ENCODE assay signal across 10 cellular contexts in the genomic region with DNA sequence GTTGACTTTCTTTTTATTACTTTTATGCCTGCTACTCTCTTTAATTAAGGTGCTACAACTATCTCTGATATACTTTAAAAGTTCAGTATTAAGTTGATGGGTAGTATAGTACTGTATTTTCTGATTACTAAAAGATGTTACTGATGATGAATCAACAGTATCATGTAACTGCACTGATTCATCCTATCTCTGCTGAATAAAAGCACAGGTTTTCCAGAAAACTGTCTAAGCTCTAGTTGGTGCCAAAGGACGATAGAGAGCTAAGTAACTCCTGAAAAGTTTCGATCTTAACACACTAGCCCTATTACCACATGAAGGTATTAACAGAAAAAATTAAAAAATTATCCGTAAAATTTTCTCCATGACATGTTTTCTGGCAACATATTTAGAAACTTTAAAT. TPM values are rescaled to one million over a fixed set of nuclear protein-coding genes. Genes with fewer than 3 reads are reported as not detected.
DNase-seq lines count a peak whose midpoint lies in the region; ATAC-seq and TF ChIP-seq lines count a peak whose summit lies in the region.
"Had no signal": no experiment of that assay in that cellular context is flagged by ENCODE, and none has a peak within 500 bp of the region (broad histone marks: within the 10 kb centered on the region; RNA-seq: fewer than 3 reads in every experiment).

No MANE protein-coding gene starts in this region.

- peak overlapping the region; percentile 83 for H3K4me3 ChIP-seq in SJCRH30
- peak overlapping the region; percentile 93 for H3K4me3 ChIP-seq in fibroblast of villous mesenchyme (ENCODE audit: low read depth, low read length)

- CTCF ChIA-PET in activated naive CD4-positive, alpha-beta T cell treated with anti-CD3 and anti-CD28 coated beads for 36 hours (lab: Charles Lee), result no interaction called here

- intact Hi-C loops in activated naive CD4-positive, alpha-beta T cell treated with anti-CD3 and anti-CD28 coated beads for 36 hours (cut with micrococcal nuclease), result loop anchor here (2.0 kb wide), 1 partner anchor 59 kb away; no protein-coding TSS in a partner anchor

- H3K9me3 ChIP-seq in SJCRH30 (replicated peaks), result no peaks in the 10 kb centered on the region

- DNase-seq in activated naive CD4-positive, alpha-beta T cell treated with anti-CD3 and anti-CD28 coated beads for 36 hours, result no peak
- DNase-seq in activated naive CD4-positive, alpha-beta T cell treated with anti-CD3 and anti-CD28 coated beads, Interleukin-2, amount 50 U/mL, for 72 hours (ENCODE audit: low spot score in 2 of 2), result no peak
- no peak for DNase-seq in SJCRH30
- no peak for DNase-seq in fibroblast of villous mesenchyme (ENCODE audit: low read depth)
- DNase-seq in activated CD4-positive, CD25-positive, alpha-beta regulatory T cell treated with anti-CD3 and anti-CD28 coated beads, Interleukin-2, amount 50 U/mL, for 72 hours, result no peak
- DNase-seq in T1000 (lab: John Stamatoyannopoulos, UW), result no peak
- DNase-seq: activated gamma-delta T cell, NCI-H526 had no signal

- peaks cover 27% of the 10 kb centered on the region for H3K36me3 ChIP-seq in SJCRH30

- peak overlapping the region; percentile 94 for H3K4me3 Mint-ChIP-seq in activated naive CD4-positive, alpha-beta T cell treated with anti-CD3 and anti-CD28 coated beads for 36 hours
- H3K4me3 Mint-ChIP-seq in stimulated activated memory B cell treated with anti-CD40 and anti-IgM and Interleukin-4, amounts not matched to agents 10 μg/mL and 1 μg/mL and 100 μg/mL, for 72 hours, result peak overlapping the region; percentile 63

- peaks cover 29% of the 10 kb centered on the region for H3K36me3 Mint-ChIP-seq in activated naive CD4-positive, alpha-beta T cell treated with anti-CD3 and anti-CD28 coated beads for 36 hours (ENCODE audit: low read depth)
- H3K36me3 Mint-ChIP-seq in activated naive CD4-positive, alpha-beta T cell treated with anti-CD3 and anti-CD28 coated beads, Interleukin-2, amount 50 U/mL, for 72 hours, result peaks cover 34 to 43% of the 10 kb centered on the region in 2 donors
- H3K36me3 Mint-ChIP-seq in stimulated activated memory B cell treated with anti-CD40 and anti-IgM and Interleukin-4, amounts not matched to agents 10 μg/mL and 1 μg/mL and 100 μg/mL, for 72 hours, result peaks cover 33% of the 10 kb centered on the region

- no peak overlapping the region for H3K27ac Mint-ChIP-seq in activated naive CD4-positive, alpha-beta T cell treated with anti-CD3 and anti-CD28 coated beads for 36 hours
- H3K27ac Mint-ChIP-seq in activated naive CD4-positive, alpha-beta T cell treated with anti-CD3 and anti-CD28 coated beads, Interleukin-2, amount 50 U/mL, for 72 hours, result peak overlapping the region in 1 of 2 donors; percentile 63
- H3K27ac Mint-ChIP-seq in stimulated activated memory B cell treated with anti-CD40 and anti-IgM and Interleukin-4, amounts not matched to agents 10 μg/mL and 1 μg/mL and 100 μg/mL, for 72 hours, result peak overlapping the region; percentile 84

- H3K27me3 ChIP-seq in SJCRH30, result no peaks in the 10 kb centered on the region

- no peak for TF ChIP-seq CTCF in fibroblast of villous mesenchyme (IDR thresholded peaks at IDR 0.05; ENCODE audit: insufficient read depth, low read depth, low read length)

- H3K9me3 Mint-ChIP-seq in activated naive CD4-positive, alpha-beta T cell treated with anti-CD3 and anti-CD28 coated beads for 36 hours, result peaks cover 2% of the 10 kb centered on the region
- H3K9me3 Mint-ChIP-seq in activated naive CD4-positive, alpha-beta T cell treated with anti-CD3 and anti-CD28 coated beads, Interleukin-2, amount 50 U/mL, for 72 hours, result peaks cover 0 to 16% of the 10 kb centered on the region in 2 donors
- H3K9me3 Mint-ChIP-seq in stimulated activated memory B cell treated with anti-CD40 and anti-IgM and Interleukin-4, amounts not matched to agents 10 μg/mL and 1 μg/mL and 100 μg/mL, for 72 hours, result peaks cover 7% of the 10 kb centered on the region

- no peak for ATAC-seq in activated naive CD4-positive, alpha-beta T cell treated with anti-CD3 and anti-CD28 coated beads, Interleukin-2, amount 50 U/mL, for 72 hours
- ATAC-seq in stimulated activated memory B cell treated with anti-CD40 and anti-IgM and Interleukin-4, amounts not matched to agents 10 μg/mL and 1 μg/mL and 100 μg/mL, for 72 hours, result no peak
- no peak for ATAC-seq in GM21825 (IDR thresholded peaks at IDR 0.05; ENCODE audit: unreplicated experiment)

- peaks cover 5% of the 10 kb centered on the region for H3K4me1 ChIP-seq in SJCRH30

- H3K27ac ChIP-seq in SJCRH30, result no peak overlapping the region

- H3K4me1 Mint-ChIP-seq in activated naive CD4-positive, alpha-beta T cell treated with anti-CD3 and anti-CD28 coated beads for 36 hours (ENCODE audit: low read depth), result peaks cover 56% of the 10 kb centered on the region
- H3K4me1 Mint-ChIP-seq in stimulated activated memory B cell treated with anti-CD40 and anti-IgM and Interleukin-4, amounts not matched to agents 10 μg/mL and 1 μg/mL and 100 μg/mL, for 72 hours, result peaks cover 61% of the 10 kb centered on the region

- no peaks in the 10 kb centered on the region for H3K27me3 Mint-ChIP-seq in activated naive CD4-positive, alpha-beta T cell treated with anti-CD3 and anti-CD28 coated beads for 36 hours (ENCODE audit: low read depth)
- no peaks in the 10 kb centered on the region for H3K27me3 Mint-ChIP-seq in stimulated activated memory B cell treated with anti-CD40 and anti-IgM and Interleukin-4, amounts not matched to agents 10 μg/mL and 1 μg/mL and 100 μg/mL, for 72 hours

RNA-seq across cellular contexts. Expression of a gene that starts 2.1 kb away (rescaled TPM):
- 10 to 100 TPM; 95.0 to 97.7 TPM for total RNA-seq in activated naive CD4-positive, alpha-beta T cell treated with anti-CD3 and anti-CD28 coated beads for 36 hours
- 100 to 1,000 TPM; 121 to 123 TPM for total RNA-seq in activated naive CD4-positive, alpha-beta T cell treated with anti-CD3 and anti-CD28 coated beads, Interleukin-2, amount 50 U/mL, for 72 hours
- 154 and 169 TPM in 2 replicates for total RNA-seq in SJCRH30 (2014; rRNA removed; shearing (Covaris generic))
- total RNA-seq in fibroblast of villous mesenchyme, result 114 and 186 TPM in 2 replicates
